Comparison of ENCODE assay signal across 33 cellular contexts in genomic region chr12:83619973-83620372, GRCh38.
DNase-seq lines count a peak whose midpoint lies in the region; ATAC-seq, FAIRE-seq and TF ChIP-seq lines count a peak whose summit lies in the region.
"Had no signal": no experiment of that assay in that cellular context is flagged by ENCODE, and none has a peak within 500 bp of the region (broad histone marks: within the 10 kb centered on the region; RNA-seq: fewer than 3 reads in every experiment).

No MANE protein-coding gene starts in this region.

- H3K79me1 ChIP-seq in IMR-90 (ENCODE audit: low read depth in 1 of 2, low read length in 2 of 2), result no peaks in the 10 kb centered on the region

- H2BK20ac ChIP-seq in IMR-90 (ENCODE audit: low read depth, low read length), result no peak overlapping the region

- H4K20me1 ChIP-seq in HepG2 (ENCODE audit: insufficient read depth, low read length) (no peaks in the 10 kb centered on the region), IMR-90 (ENCODE audit: insufficient read depth, low read length) (no peaks in the 10 kb centered on the region), K562 (replicated peaks; ENCODE audit: control insufficient read depth, insufficient read depth, low read length) (no peaks in the 10 kb centered on the region)
- H4K20me1 ChIP-seq: BLaER1; BLaER1 treated with 17β-estradiol and CSF1 and Interleukin-3, amounts not matched to agents 10 nM and 100 nM had no signal

- no peak overlapping the region for H3K4me3 ChIP-seq in HepG2 (replicated peaks in 1 of 3; ENCODE audit: insufficient read depth in 1 of 3, low read depth in 2 of 3, low read length in 3 of 3)
- H3K4me3 ChIP-seq in right lobe of liver, result no peak overlapping the region
- H3K4me3 ChIP-seq in A549, result no peak overlapping the region
- no peak overlapping the region for H3K4me3 ChIP-seq in IMR-90 (ENCODE audit: insufficient read depth, low read depth, low read length)
- H3K4me3 ChIP-seq in K562, result no peak overlapping the region
- H3K4me3 ChIP-seq: BLaER1; BLaER1 treated with 17β-estradiol and CSF1 and Interleukin-3, amounts not matched to agents 10 nM and 100 nM had no signal

- no peak overlapping the region for H4K5ac ChIP-seq in IMR-90 (ENCODE audit: low read depth, low read length)

- H3K23ac ChIP-seq in IMR-90 (ENCODE audit: low read depth, low read length), result no peak overlapping the region

- dilution Hi-C loops in IMR-90 (cut with HindIII; ENCODE audit: low sequenced_read_pairs, unreplicated experiment), result no loop called here

- H3K27me3 ChIP-seq in HepG2 (ENCODE audit: control insufficient read depth in 1 of 2, insufficient read depth in 2 of 2, low read length in 2 of 2) (no peaks in the 10 kb centered on the region), right lobe of liver (no peaks in the 10 kb centered on the region), IMR-90 (ENCODE audit: control insufficient read depth, insufficient read depth, low read length) (no peaks in the 10 kb centered on the region), K562 (ENCODE audit: control insufficient read depth in 2 of 2, insufficient read depth in 2 of 2, low read length in 2 of 2) (no peaks in the 10 kb centered on the region)
- H3K27me3 ChIP-seq: BE2C; BLaER1; BLaER1 treated with 17β-estradiol and CSF1 and Interleukin-3, amounts not matched to agents 10 nM and 100 nM had no signal

- no peak overlapping the region for H4K91ac ChIP-seq in IMR-90 (ENCODE audit: insufficient read depth, low read depth, low read length)

- H2AK9ac ChIP-seq in IMR-90 (replicated peaks; ENCODE audit: low read depth, low read length, poor library complexity), result no peak overlapping the region

- H3K9me1 ChIP-seq in IMR-90 (ENCODE audit: insufficient read depth, low read length) (no peaks in the 10 kb centered on the region), K562 (ENCODE audit: control insufficient read depth, insufficient read depth, low read length) (no peaks in the 10 kb centered on the region)

- TF ChIP-seq POLR2A in HepG2 (IDR thresholded peaks at IDR 0.05; ENCODE audit: insufficient read depth in 1 of 2, low read depth in 2 of 2, low read length in 2 of 2) (no peak), right lobe of liver (IDR thresholded peaks at IDR 0.05) (no peak), A549 (IDR thresholded peaks at IDR 0.05; ENCODE audit: low read length) (no peak), IMR-90 (IDR thresholded peaks at IDR 0.05; ENCODE audit: low read depth, low read length) (no peak), K562 (conservative IDR thresholded peaks at IDR 0.05) (no peak)

- no peak overlapping the region for H2AFZ ChIP-seq in HepG2 (ENCODE audit: low read length)
- H2AFZ ChIP-seq in IMR-90 (replicated peaks; ENCODE audit: low read length, poor library complexity), result no peak overlapping the region
- no peak overlapping the region for H2AFZ ChIP-seq in K562 (ENCODE audit: low read depth, low read length)

- no peak overlapping the region for H3K14ac ChIP-seq in IMR-90 (replicated peaks; ENCODE audit: low read depth, low read length)

- no peak overlapping the region for H2BK5ac ChIP-seq in IMR-90 (ENCODE audit: low read depth, low read length, poor library complexity, severe bottlenecking)

- H3K18ac ChIP-seq in IMR-90 (ENCODE audit: low read depth, low read length), result no peak overlapping the region

- H2AK5ac ChIP-seq in IMR-90 (ENCODE audit: low read depth, low read length), result no peak overlapping the region

- H3K79me2 ChIP-seq in HepG2 (ENCODE audit: insufficient read depth, low read length), result no peaks in the 10 kb centered on the region
- no peaks in the 10 kb centered on the region for H3K79me2 ChIP-seq in K562 (ENCODE audit: control insufficient read depth, insufficient read depth, low read length)

- TF ChIP-seq EP300 in HepG2 (IDR thresholded peaks at IDR 0.05; ENCODE audit: low read depth in 2 of 2, low read length in 2 of 2) (no peak), HepG2 (CRISPR knock-in tag; IDR thresholded peaks at IDR 0.05; ENCODE audit: borderline replicate concordance) (no peak), A549 (IDR thresholded peaks at IDR 0.05) (no peak), K562 (IDR thresholded peaks at IDR 0.05; ENCODE audit: low read length) (no peak)

- BruUV-seq in HepG2 (replicated peaks; lab: Mats Ljungman, UMichigan) (no TSS peak), IMR-90 (replicated peaks; lab: Mats Ljungman, UMichigan) (no TSS peak), K562 (replicated peaks; lab: Mats Ljungman, UMichigan) (no TSS peak)

- no peaks in the 10 kb centered on the region for H3K4me1 ChIP-seq in HepG2 (ENCODE audit: insufficient read depth, low read length)
- H3K4me1 ChIP-seq in right lobe of liver, result no peaks in the 10 kb centered on the region
- H3K4me1 ChIP-seq in A549, result no peaks in the 10 kb centered on the region
- no peaks in the 10 kb centered on the region for H3K4me1 ChIP-seq in IMR-90 (ENCODE audit: control insufficient read depth, insufficient read depth, low read length)
- no peaks in the 10 kb centered on the region for H3K4me1 ChIP-seq in K562 (replicated peaks in 1 of 2; ENCODE audit: control insufficient read depth in 2 of 2, insufficient read depth in 2 of 2, low read length in 2 of 2)
- H3K4me1 ChIP-seq: BE2C; BLaER1; BLaER1 treated with 17β-estradiol and CSF1 and Interleukin-3, amounts not matched to agents 10 nM and 100 nM; Caco-2 had no signal

- in situ Hi-C loops in HepG2 (cut with HindIII; ENCODE audit: extremely low pct_ligation_motif_present, low pct_unique_long_range_greater_than_20kb) (no loop called here), IMR-90 (cut with MboI; ENCODE audit: low sequenced_read_pairs) (no loop called here), K562 (cut with MboI) (no loop called here)

- FAIRE-seq in HepG2 (lab: Jason Lieb, UNC), result no peak
- no peak for FAIRE-seq in A549 (lab: Jason Lieb, UNC)
- no peak for FAIRE-seq in K562 (lab: Jason Lieb, UNC)
- FAIRE-seq: D721Med had no signal

- TF ChIP-seq RAD21 in HepG2 (CRISPR knock-in tag; IDR thresholded peaks at IDR 0.05) (no peak), A549 (conservative IDR thresholded peaks at IDR 0.05 in 1 of 2, IDR thresholded peaks at IDR 0.05 in 1 of 2) (no peak), IMR-90 (IDR thresholded peaks at IDR 0.05; ENCODE audit: low read length) (no peak), K562 (CRISPR knock-in tag; conservative IDR thresholded peaks at IDR 0.05 in 1 of 2, IDR thresholded peaks at IDR 0.05 in 1 of 2) (no peak)

- no peak overlapping the region for H2BK120ac ChIP-seq in IMR-90 (ENCODE audit: low read depth, low read length)

- no peak for ATAC-seq in HepG2
- ATAC-seq in right lobe of liver, result no peak
- ATAC-seq in A549, result no peak
- ATAC-seq in IMR-90 (ENCODE audit: low read depth), result no peak
- ATAC-seq in K562, result no peak
- no peak for ATAC-seq in GM18907 (IDR thresholded peaks at IDR 0.05; ENCODE audit: unreplicated experiment)
- no peak for ATAC-seq in left lobe of liver
- ATAC-seq: CD8-positive, alpha-beta T cell had no signal

- H3K27ac ChIP-seq in HepG2 (ENCODE audit: extremely low read length, insufficient read depth, low read length) (no peak overlapping the region), right lobe of liver (no peak overlapping the region), A549 (no peak overlapping the region), IMR-90 (ENCODE audit: insufficient read depth, low read length) (no peak overlapping the region), K562 (ENCODE audit: extremely low read depth, low read depth, low read length) (no peak overlapping the region)
- H3K27ac ChIP-seq: 22Rv1; BLaER1; BLaER1 treated with 17β-estradiol and CSF1 and Interleukin-3, amounts not matched to agents 10 nM and 100 nM; C4-2B had no signal

- CTCF ChIA-PET in HepG2 (lab: Yijun Ruan, JAX; ENCODE audit: low intra/inter-chr PET ratio, low total read pairs) (no interaction called here), A549 (lab: Yijun Ruan, JAX) (no interaction called here), IMR-90 (lab: Yijun Ruan, JAX) (no interaction called here), K562 (lab: Yijun Ruan, JAX; ENCODE audit: low intra/inter-chr PET ratio) (no interaction called here)

- H3K36me3 ChIP-seq in HepG2 (replicated peaks in 1 of 2; ENCODE audit: control insufficient read depth in 1 of 2, insufficient read depth in 2 of 2, low read length in 2 of 2), result no peaks in the 10 kb centered on the region
- no peaks in the 10 kb centered on the region for H3K36me3 ChIP-seq in right lobe of liver
- no peaks in the 10 kb centered on the region for H3K36me3 ChIP-seq in IMR-90 (ENCODE audit: control insufficient read depth, insufficient read depth, low read length)
- no peaks in the 10 kb centered on the region for H3K36me3 ChIP-seq in K562 (ENCODE audit: control insufficient read depth, insufficient read depth, low read length)
- H3K36me3 ChIP-seq: BE2C; BLaER1; BLaER1 treated with 17β-estradiol and CSF1 and Interleukin-3, amounts not matched to agents 10 nM and 100 nM had no signal

- intact Hi-C loops in HepG2 (cut with micrococcal nuclease; ENCODE audit: unreplicated experiment), result no loop called here
- intact Hi-C loops in right lobe of liver (cut with DNase I), result no loop called here
- intact Hi-C loops in IMR-90 (cut with micrococcal nuclease), result no loop called here
- intact Hi-C loops in K562 (cut with micrococcal nuclease), result no loop called here

- TF ChIP-seq CTCF in HepG2 (CRISPR knock-in tag; IDR thresholded peaks at IDR 0.05) (no peak), right lobe of liver (IDR thresholded peaks at IDR 0.05) (no peak), A549 (IDR thresholded peaks at IDR 0.05) (no peak), IMR-90 (conservative IDR thresholded peaks at IDR 0.05; ENCODE audit: low read depth, low read length) (no peak), K562 (IDR thresholded peaks at IDR 0.05 in 2 of 3, conservative IDR thresholded peaks at IDR 0.05 in 1 of 3; ENCODE audit: insufficient read depth in 2 of 3, low read depth in 1 of 3, low read length in 3 of 3) (no peak)

- no peak overlapping the region for H4K8ac ChIP-seq in IMR-90 (ENCODE audit: low read depth in 2 of 2, low read length in 2 of 2)

- peaks cover 87% of the 10 kb centered on the region for H3K9me3 ChIP-seq in HepG2 (ENCODE audit: low read length)
- H3K9me3 ChIP-seq in right lobe of liver, result no peaks in the 10 kb centered on the region
- H3K9me3 ChIP-seq in A549, result peaks cover 11% of the 10 kb centered on the region; the same call in 2 of the 3 replicates
- 0 out of 2 replicates have a peak, but pooled peaks cover 2% of the 10 kb centered on the region for H3K9me3 ChIP-seq in IMR-90 (ENCODE audit: control insufficient read depth, insufficient read depth, low read length)
- H3K9me3 ChIP-seq in K562 (replicated peaks; ENCODE audit: control insufficient read depth, insufficient read depth, low read depth, low read length), result peaks cover 3% of the 10 kb centered on the region
- H3K9me3 ChIP-seq: Caco-2 had no signal

- H3K9ac ChIP-seq in HepG2 (ENCODE audit: insufficient read depth, low read depth, low read length) (no peak overlapping the region), IMR-90 (ENCODE audit: low read depth, low read length) (no peak overlapping the region), K562 (ENCODE audit: insufficient read depth in 1 of 2, low read depth in 2 of 2, low read length in 2 of 2) (no peak overlapping the region)
- H3K9ac ChIP-seq: BLaER1; BLaER1 treated with 17β-estradiol and CSF1 and Interleukin-3, amounts not matched to agents 10 nM and 100 nM had no signal

- no peak overlapping the region for H2BK15ac ChIP-seq in IMR-90 (ENCODE audit: low read depth, low read length)

- H3K4ac ChIP-seq in IMR-90 (ENCODE audit: low read depth, low read length), result no peak overlapping the region

- POLR2A ChIA-PET in HepG2 (lab: Yijun Ruan, JAX), result no interaction called here
- POLR2A ChIA-PET in A549 (lab: Yijun Ruan, JAX), result no interaction called here
- POLR2A ChIA-PET in IMR-90 (lab: Charles Lee; ENCODE audit: unreplicated experiment), result no interaction called here
- POLR2A ChIA-PET in K562 (lab: Yijun Ruan, JAX), result no interaction called here

- H3K4me2 ChIP-seq in HepG2 (ENCODE audit: low read depth, low read length), result no peak overlapping the region
- no peak overlapping the region for H3K4me2 ChIP-seq in A549
- H3K4me2 ChIP-seq in IMR-90 (ENCODE audit: low read depth, low read length), result no peak overlapping the region
- H3K4me2 ChIP-seq in K562 (ENCODE audit: insufficient read depth, low read length), result no peak overlapping the region
- H3K4me2 ChIP-seq: BLaER1; BLaER1 treated with 17β-estradiol and CSF1 and Interleukin-3, amounts not matched to agents 10 nM and 100 nM had no signal

- no peak overlapping the region for H3K56ac ChIP-seq in IMR-90 (ENCODE audit: extremely low read depth, insufficient read depth, low read length)

- DNase-seq in HepG2 (ENCODE audit: low spot score), result no peak
- no peak for DNase-seq in right lobe of liver
- DNase-seq in A549 (ENCODE audit: low read depth in 1 of 2, low spot score in 1 of 2), result no peak
- no peak for DNase-seq in IMR-90
- DNase-seq in K562 (ENCODE audit: extremely low read depth in 1 of 4, low spot score in 3 of 4), result no peak
- no peak for DNase-seq in left lobe of liver (ENCODE audit: low spot score)
- DNase-seq in dedifferentiated amniotic fluid mesenchymal stem cell (ENCODE audit: extremely low spot score), result no peak
- DNase-seq: 8988T; ACHN; AML-193; BE2C; C1 segment of cervical spinal cord; Caco-2; Calu3; CD4-positive, alpha-beta memory T cell; CD4-positive, alpha-beta T cell; CD4-positive, CD25-positive, alpha-beta regulatory T cell; CD8-positive, alpha-beta memory T cell; CD8-positive, alpha-beta T cell; COR-L47; DMS 273 treated with DMSO at 0.1 percent for 48 hours; DMS153; DMS53; DMS79; DMS79 treated with DMSO at 0.1 percent for 48 hours; DND-41; EL had no signal

Comparison
In these comparisons a context has a peak if more than half of its experiments do, and no peak if none do; other contexts are left out.
1. Of the 241 proteins assayed by ChIP-seq in both HepG2 and K562: peak only in HepG2: MAFK; only in K562: none; in both: MAFF; in neither: 238; mixed calls (peak in some experiments, not most) for 1.